1 cellular context compared by ENCODE assay signal in the genomic region with DNA sequence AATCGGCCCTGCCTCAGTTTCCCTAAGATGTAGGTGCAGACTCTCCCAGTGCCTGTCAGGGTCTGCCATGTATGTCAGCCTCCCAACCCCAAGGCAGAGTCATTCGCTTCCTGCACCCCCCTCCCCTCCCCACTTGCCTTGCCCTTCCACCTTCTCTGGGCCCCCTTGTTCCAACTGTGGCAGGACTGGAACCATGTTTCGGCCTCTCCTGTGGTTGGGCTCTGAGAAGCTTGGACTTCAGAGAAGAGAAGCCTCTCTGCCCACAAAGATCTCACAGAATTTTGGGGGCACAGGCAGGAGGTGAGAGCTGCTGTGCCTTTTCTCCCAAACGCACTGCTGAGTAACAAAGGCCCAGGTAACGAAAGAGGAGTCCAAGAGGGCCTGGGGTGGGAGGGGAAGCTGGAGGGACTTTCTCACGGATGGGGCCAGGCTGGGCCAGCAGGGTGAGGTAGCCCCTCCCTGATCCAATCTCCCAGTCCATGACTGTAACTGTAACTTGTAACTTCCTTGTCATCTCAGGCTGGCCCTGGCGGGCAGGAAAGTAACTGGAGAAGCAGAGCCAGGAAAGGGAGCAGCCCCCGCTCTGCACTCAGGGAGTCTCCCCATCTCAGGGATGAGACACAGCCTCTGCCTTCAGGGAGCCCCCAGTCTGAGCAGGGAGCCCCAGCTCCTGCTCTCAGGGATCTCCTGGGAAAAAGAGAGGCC.
TF ChIP-seq lines count a peak whose summit lies in the region.

No MANE protein-coding gene starts in this region.

TF ChIP-seq in SK-N-SH, 30 proteins besides CTCF, POLR2A, EP300 and RAD21:
- TF ChIP-seq YY1 (IDR thresholded peaks at IDR 0.05; ENCODE audit: low read depth): no peak
- no peak for TF ChIP-seq MXI1 (IDR thresholded peaks at IDR 0.05; ENCODE audit: low read depth, low read length)
- TF ChIP-seq RFX5 (IDR thresholded peaks at IDR 0.05; ENCODE audit: low read length): no peak
- TF ChIP-seq RXRA (IDR thresholded peaks at IDR 0.05; ENCODE audit: borderline replicate concordance, low read depth): no peak
- no peak for TF ChIP-seq TAF1 (IDR thresholded peaks at IDR 0.05; ENCODE audit: borderline replicate concordance, low read depth, low read length)
- TF ChIP-seq, protein P1, sequence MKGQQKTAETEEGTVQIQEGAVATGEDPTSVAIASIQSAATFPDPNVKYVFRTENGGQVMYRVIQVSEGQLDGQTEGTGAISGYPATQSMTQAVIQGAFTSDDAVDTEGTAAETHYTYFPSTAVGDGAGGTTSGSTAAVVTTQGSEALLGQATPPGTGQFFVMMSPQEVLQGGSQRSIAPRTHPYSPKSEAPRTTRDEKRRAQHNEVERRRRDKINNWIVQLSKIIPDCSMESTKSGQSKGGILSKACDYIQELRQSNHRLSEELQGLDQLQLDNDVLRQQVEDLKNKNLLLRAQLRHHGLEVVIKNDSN (IDR thresholded peaks at IDR 0.05; ENCODE audit: borderline replicate concordance, low read depth): no peak
- TF ChIP-seq, protein P2, sequence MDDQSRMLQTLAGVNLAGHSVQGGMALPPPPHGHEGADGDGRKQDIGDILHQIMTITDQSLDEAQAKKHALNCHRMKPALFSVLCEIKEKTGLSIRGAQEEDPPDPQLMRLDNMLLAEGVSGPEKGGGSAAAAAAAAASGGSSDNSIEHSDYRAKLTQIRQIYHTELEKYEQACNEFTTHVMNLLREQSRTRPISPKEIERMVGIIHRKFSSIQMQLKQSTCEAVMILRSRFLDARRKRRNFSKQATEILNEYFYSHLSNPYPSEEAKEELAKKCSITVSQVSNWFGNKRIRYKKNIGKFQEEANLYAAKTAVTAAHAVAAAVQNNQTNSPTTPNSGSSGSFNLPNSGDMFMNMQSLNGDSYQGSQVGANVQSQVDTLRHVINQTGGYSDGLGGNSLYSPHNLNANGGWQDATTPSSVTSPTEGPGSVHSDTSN (IDR thresholded peaks at IDR 0.05): no peak
- no peak for TF ChIP-seq GATA2 (CRISPR knock-in tag; IDR thresholded peaks at IDR 0.05)
- TF ChIP-seq, protein P3, sequence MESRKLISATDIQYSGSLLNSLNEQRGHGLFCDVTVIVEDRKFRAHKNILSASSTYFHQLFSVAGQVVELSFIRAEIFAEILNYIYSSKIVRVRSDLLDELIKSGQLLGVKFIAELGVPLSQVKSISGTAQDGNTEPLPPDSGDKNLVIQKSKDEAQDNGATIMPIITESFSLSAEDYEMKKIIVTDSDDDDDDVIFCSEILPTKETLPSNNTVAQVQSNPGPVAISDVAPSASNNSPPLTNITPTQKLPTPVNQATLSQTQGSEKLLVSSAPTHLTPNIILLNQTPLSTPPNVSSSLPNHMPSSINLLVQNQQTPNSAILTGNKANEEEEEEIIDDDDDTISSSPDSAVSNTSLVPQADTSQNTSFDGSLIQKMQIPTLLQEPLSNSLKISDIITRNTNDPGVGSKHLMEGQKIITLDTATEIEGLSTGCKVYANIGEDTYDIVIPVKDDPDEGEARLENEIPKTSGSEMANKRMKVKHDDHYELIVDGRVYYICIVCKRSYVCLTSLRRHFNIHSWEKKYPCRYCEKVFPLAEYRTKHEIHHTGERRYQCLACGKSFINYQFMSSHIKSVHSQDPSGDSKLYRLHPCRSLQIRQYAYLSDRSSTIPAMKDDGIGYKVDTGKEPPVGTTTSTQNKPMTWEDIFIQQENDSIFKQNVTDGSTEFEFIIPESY (IDR thresholded peaks at IDR 0.05; ENCODE audit: borderline replicate concordance, low read depth): no peak
- TF ChIP-seq CHD2 (IDR thresholded peaks at IDR 0.05; ENCODE audit: low read length, partially characterized antibody): no peak
